Comparison of ENCODE assay signal across 9 cellular contexts in genomic region chr17:81118308-81119221, GRCh38. TPM values are rescaled to one million over a fixed set of nuclear protein-coding genes. Genes with fewer than 3 reads are reported as not detected.
DNase-seq lines count a peak whose midpoint lies in the region; ATAC-seq and TF ChIP-seq lines count a peak whose summit lies in the region.
"Had no signal": no experiment of that assay in that cellular context is flagged by ENCODE, and none has a peak within 500 bp of the region (broad histone marks: within the 10 kb centered on the region; RNA-seq: fewer than 3 reads in every experiment).

No MANE protein-coding gene starts in this region.

- ATAC-seq in GM18520 (IDR thresholded peaks at IDR 0.05; ENCODE audit: unreplicated experiment) (no peak), HG02970 (IDR thresholded peaks at IDR 0.05; ENCODE audit: low FRiP score, unreplicated experiment) (no peak)

- no peak overlapping the region for H2AFZ ChIP-seq in mesenchymal stem cell (ENCODE audit: low read depth, low read length)

- H3K4me2 ChIP-seq in mesenchymal stem cell (ENCODE audit: low read length, poor library complexity, severe bottlenecking): peak overlapping the region; percentile 7

- H3K4me3 ChIP-seq in AG04449 (ENCODE audit: low read depth, low read length) (peak overlapping the region; percentile 65), HUES6 (ENCODE audit: low read depth, low read length) (peak overlapping the region; percentile 67), cardiac fibroblast (replicated peaks in 1 of 2; ENCODE audit: low read depth in 2 of 2, low read length in 2 of 2) (peak overlapping the region; percentile 43 to 60), mesenchymal stem cell (ENCODE audit: insufficient read depth in 1 of 2, low read depth in 1 of 2, low read length in 2 of 2) (peak overlapping the region in 1 of 2 experiments; percentile 72)

- peak overlapping the region; percentile 9 for H4K8ac ChIP-seq in mesenchymal stem cell (ENCODE audit: low read length)

- H2BK120ac ChIP-seq in mesenchymal stem cell (ENCODE audit: low read depth, low read length): no peak overlapping the region

- H4K91ac ChIP-seq in mesenchymal stem cell (ENCODE audit: low read length): peak overlapping the region; percentile 71

- POLR2A ChIA-PET in AG04449 (lab: Yijun Ruan, JAX): no interaction called here

- H3K18ac ChIP-seq in mesenchymal stem cell (ENCODE audit: low read depth in 1 of 2, low read length in 2 of 2): peak overlapping the region in 1 of 2 experiments; percentile 84

- H3K9me3 ChIP-seq in HUES6 (ENCODE audit: control insufficient read depth, insufficient read depth, low read depth, low read length) (no peaks in the 10 kb centered on the region), mesenchymal stem cell (ENCODE audit: control insufficient read depth, low read length) (no peaks in the 10 kb centered on the region)
- H3K9me3 ChIP-seq: gastrocnemius medialis had no signal

- no peak overlapping the region for H2BK15ac ChIP-seq in mesenchymal stem cell (ENCODE audit: low read depth, poor library complexity, severe bottlenecking)

- no peaks in the 10 kb centered on the region; the same call in 1 of the 2 replicates for H3K4me1 ChIP-seq in HUES6 (ENCODE audit: control insufficient read depth, insufficient read depth, low read length)
- peaks cover 24% of the 10 kb centered on the region for H3K4me1 ChIP-seq in mesenchymal stem cell (ENCODE audit: control insufficient read depth, insufficient read depth, low read depth, low read length)
- H3K4me1 ChIP-seq: gastrocnemius medialis had no signal

- peak overlapping the region in 1 of 2 experiments; percentile 32 for H3K23ac ChIP-seq in mesenchymal stem cell (ENCODE audit: low read length in 2 of 2)

- 87% methylated on average over 22 of the region's 24 CpGs for WGBS in mesenchymal stem cell

- TF ChIP-seq CTCF in AG04449 (IDR thresholded peaks at IDR 0.05; ENCODE audit: insufficient read depth, low read length, missing control alignments): no peak
- no peak for TF ChIP-seq CTCF in cardiac fibroblast (IDR thresholded peaks at IDR 0.05; ENCODE audit: low read depth, low read length)

- H2AK5ac ChIP-seq in mesenchymal stem cell (ENCODE audit: low read length, severe bottlenecking): no peak overlapping the region

- H3K27me3 ChIP-seq in HUES6 (ENCODE audit: control insufficient read depth, insufficient read depth, low read length) (no peaks in the 10 kb centered on the region), mesenchymal stem cell (ENCODE audit: control insufficient read depth in 1 of 2, insufficient read depth in 1 of 2, low read length in 2 of 2) (peaks cover 3 to 41% of the 10 kb centered on the region in 2 experiments)
- H3K27me3 ChIP-seq: gastrocnemius medialis had no signal

- H3K36me3 ChIP-seq in HUES6 (ENCODE audit: control insufficient read depth, insufficient read depth, low read length) (no peaks in the 10 kb centered on the region), mesenchymal stem cell (ENCODE audit: control insufficient read depth in 1 of 2, insufficient read depth in 2 of 2, low read depth in 1 of 2, low read length in 2 of 2) (peaks cover 0 to 41% of the 10 kb centered on the region in 2 experiments)
- H3K36me3 ChIP-seq: gastrocnemius medialis had no signal

- no peak overlapping the region for H3K4ac ChIP-seq in mesenchymal stem cell (ENCODE audit: low read depth in 1 of 2, low read length in 2 of 2)

- H3K79me1 ChIP-seq in mesenchymal stem cell (replicated peaks; ENCODE audit: low read length, poor library complexity, severe bottlenecking): no peaks in the 10 kb centered on the region

- CTCF ChIA-PET in AG04449 (lab: Yijun Ruan, JAX): interaction anchor here (5.8 kb wide), 1 partner anchor 20 kb away, joined by 50 read pairs; no protein-coding TSS in a partner anchor

- H2BK12ac ChIP-seq in mesenchymal stem cell (ENCODE audit: low read length in 2 of 2): no peak overlapping the region

- H3K27ac ChIP-seq in HUES6 (ENCODE audit: low read depth, low read length): no peak overlapping the region
- H3K27ac ChIP-seq in mesenchymal stem cell (ENCODE audit: low read length, poor library complexity, severe bottlenecking): no peak overlapping the region
- H3K27ac ChIP-seq: gastrocnemius medialis had no signal

- H3K14ac ChIP-seq in mesenchymal stem cell (ENCODE audit: low read length in 2 of 2): peak overlapping the region in 1 of 2 experiments; percentile 46

- H2BK5ac ChIP-seq in mesenchymal stem cell (ENCODE audit: low read depth, low read length, poor library complexity, severe bottlenecking): no peak overlapping the region

- DNase-seq in AG04449 (ENCODE audit: low read depth, low spot score): no peak
- no peak for DNase-seq in cardiac fibroblast (ENCODE audit: low read depth in 2 of 2)
- no peak for DNase-seq in mesenchymal stem cell
- no peak for DNase-seq in hepatic stellate cell (ENCODE audit: low spot score)
- DNase-seq in AG20443 (ENCODE audit: low spot score): no peak

- H3K9ac ChIP-seq in HUES6 (ENCODE audit: low read length) (no peak overlapping the region), mesenchymal stem cell (ENCODE audit: low read length) (peak overlapping the region; percentile 41)

RNA-seq across cellular contexts. Expression of gene PVALEF, which starts 46.7 kb away (rescaled TPM):
- not detected for polyA plus RNA-seq in mesenchymal stem cell (2013, experiment 1 of 2)
- polyA plus RNA-seq in mesenchymal stem cell (2013, experiment 2 of 2): not detected

RNA-seq across cellular contexts. Expression of gene AATK, which starts 47.5 kb away (rescaled TPM):
- polyA plus RNA-seq in mesenchymal stem cell (2013, experiment 1 of 2): 0.29 TPM
- polyA plus RNA-seq in mesenchymal stem cell (2013, experiment 2 of 2): 0.40 TPM
